ENCODE assay signal across 17 cellular contexts in genomic region chr21:37337831-37338230, GRCh38. TPM values are rescaled to one million over a fixed set of nuclear protein-coding genes. Genes with fewer than 3 reads are reported as not detected.
DNase-seq lines count a peak whose midpoint lies in the region; ATAC-seq, FAIRE-seq and TF ChIP-seq lines count a peak whose summit lies in the region.
"Had no signal": no experiment of that assay in that cellular context is flagged by ENCODE, and none has a peak within 500 bp of the region (broad histone marks: within the 10 kb centered on the region; RNA-seq: fewer than 3 reads in every experiment).

No MANE protein-coding gene starts in this region.

- H2AFZ ChIP-seq in GM23248, result 0 out of 2 replicates have a peak overlapping the region, but pooled peaks have one; percentile 78
- no peak overlapping the region for H2AFZ ChIP-seq in astrocyte (ENCODE audit: low read depth, low read length)
- no peak overlapping the region for H2AFZ ChIP-seq in keratinocyte (ENCODE audit: control insufficient read depth, low read length)
- H2AFZ ChIP-seq: neural progenitor cell had no signal

- H3K4me3 Mint-ChIP-seq in astrocyte (ENCODE audit: unreplicated experiment), result no peak overlapping the region
- H3K4me3 Mint-ChIP-seq: neural progenitor cell; T-helper 2 cell treated with Interferon-gamma antibody and Interleukin-4, amounts not matched to agents 5 μg/mL and 100 μg/mL, for 36 hours had no signal

- intact Hi-C loops in posterior vena cava (cut with DNase I), result no loop called here

- no peaks in the 10 kb centered on the region for H3K36me3 Mint-ChIP-seq in astrocyte (ENCODE audit: low read depth, unreplicated experiment)

- peak overlapping the region; percentile 96 for H3K27ac Mint-ChIP-seq in astrocyte (ENCODE audit: unreplicated experiment)
- H3K27ac Mint-ChIP-seq: activated T-helper 2 cell treated with anti-CD3 and anti-CD28 coated beads, Interferon-gamma antibody, Interleukin-2, Interleukin-4, amounts not matched to agents 10 μg/mL and 5 μg/mL and 100 μg/mL, durations not matched to agents 14 hours and 24 hours and 36 hours; neural progenitor cell; T-helper 2 cell treated with Interferon-gamma antibody and Interleukin-4, amounts not matched to agents 5 μg/mL and 100 μg/mL, for 36 hours had no signal

- TF ChIP-seq CTCF in A549 (IDR thresholded peaks at IDR 0.05) (no peak), astrocyte (IDR thresholded peaks at IDR 0.05; ENCODE audit: insufficient read depth, low read depth, low read length) (no peak), keratinocyte (optimal IDR thresholded peaks at IDR 0.05 in 1 of 3, IDR thresholded peaks at IDR 0.05 in 1 of 3, conservative IDR thresholded peaks at IDR 0.05 in 1 of 3; ENCODE audit: extremely low read depth in 1 of 3, insufficient read depth in 2 of 3, low read length in 3 of 3) (no peak)

- ATAC-seq in A549, result no peak

- POLR2A ChIA-PET in A549 (lab: Yijun Ruan, JAX), result interaction anchor here (0.6 to 2.1 kb wide), 3 partner anchors 28 to 606 kb away, joined by 3 to 17 read pairs (median 13); partner anchors contain the start of genes DYRK1A and VPS26C

- H3K4me1 ChIP-seq in A549 (peaks cover 16% of the 10 kb centered on the region), GM23248 (ENCODE audit: insufficient read depth) (peaks cover 39% of the 10 kb centered on the region), astrocyte (ENCODE audit: insufficient read depth, low read length) (peaks cover 13% of the 10 kb centered on the region), keratinocyte (ENCODE audit: control insufficient read depth, extremely low read depth, insufficient read depth, low read length) (peaks cover 47% of the 10 kb centered on the region)

- H3K4me2 ChIP-seq in A549 (no peak overlapping the region; the same call in 2 of the 3 replicates), GM23248 (ENCODE audit: unreplicated experiment) (peak overlapping the region; percentile 49), astrocyte (ENCODE audit: low read length) (no peak overlapping the region), keratinocyte (ENCODE audit: control insufficient read depth, extremely low read depth, insufficient read depth, low read depth, low read length) (no peak overlapping the region)
- H3K4me2 ChIP-seq: neural progenitor cell had no signal

- peaks cover 6% of the 10 kb centered on the region for H3K9me3 Mint-ChIP-seq in astrocyte (ENCODE audit: unreplicated experiment)

- WGBS in A549 (ENCODE audit: missing lambda C conversion rate), result 95% methylated on average over 2 of the region's 2 CpGs
- 78 to 82% methylated on average over 2 of the region's 2 CpGs for WGBS in GM23248 (ENCODE audit: low coverage in 1 of 2, low lambda C conversion rate in 2 of 2, missing lambda C conversion rate in 2 of 2), 2 experiments

- H3K4me3 ChIP-seq in A549 (no peak overlapping the region), GM23248 (no peak overlapping the region), astrocyte (ENCODE audit: insufficient read depth, low read depth, low read length) (no peak overlapping the region), keratinocyte (ENCODE audit: control insufficient read depth in 2 of 3, extremely low read depth in 1 of 3, insufficient read depth in 2 of 3, low read depth in 1 of 3, low read length in 3 of 3) (no peak overlapping the region)
- H3K4me3 ChIP-seq: neural progenitor cell had no signal

- no peak for TF ChIP-seq RAD21 in A549 (conservative IDR thresholded peaks at IDR 0.05 in 1 of 2, IDR thresholded peaks at IDR 0.05 in 1 of 2)

- no peaks in the 10 kb centered on the region for H3K9me1 ChIP-seq in keratinocyte (ENCODE audit: control insufficient read depth, extremely low read depth, insufficient read depth, low read length)

- H4K20me1 ChIP-seq in GM23248 (ENCODE audit: insufficient read depth) (no peaks in the 10 kb centered on the region), astrocyte (ENCODE audit: insufficient read depth, low read length) (no peaks in the 10 kb centered on the region), keratinocyte (ENCODE audit: control insufficient read depth, extremely low read depth, insufficient read depth, low read length) (no peaks in the 10 kb centered on the region)

- H3K27me3 ChIP-seq in GM23248 (replicated peaks; ENCODE audit: insufficient read depth) (no peaks in the 10 kb centered on the region), astrocyte (ENCODE audit: insufficient read depth, low read length) (no peaks in the 10 kb centered on the region), keratinocyte (ENCODE audit: control insufficient read depth, extremely low read depth, insufficient read depth, low read length) (no peaks in the 10 kb centered on the region)
- H3K27me3 ChIP-seq: neural progenitor cell had no signal

- H3K27me3 Mint-ChIP-seq in astrocyte (ENCODE audit: low read depth, unreplicated experiment), result no peaks in the 10 kb centered on the region

- CTCF ChIA-PET in A549 (lab: Yijun Ruan, JAX), result no interaction called here

- dilution Hi-C loops in keratinocyte (cut with MboI; ENCODE audit: extremely low pct_ligation_motif_present, low sequenced_read_pairs), result no loop called here

- no peak for TF ChIP-seq POLR2A in A549 (IDR thresholded peaks at IDR 0.05; ENCODE audit: low read length)

- H3K4me1 Mint-ChIP-seq in astrocyte (ENCODE audit: low read depth, unreplicated experiment), result peaks cover 32% of the 10 kb centered on the region

- peaks cover 33% of the 10 kb centered on the region for H3F3A ChIP-seq in GM23248 (ENCODE audit: insufficient read depth)

- in situ Hi-C loops in GM23248 (cut with MboI), result no loop called here

- H3K36me3 ChIP-seq in GM23248 (ENCODE audit: low read depth) (no peaks in the 10 kb centered on the region), astrocyte (ENCODE audit: insufficient read depth, low read length) (no peaks in the 10 kb centered on the region), keratinocyte (ENCODE audit: control insufficient read depth in 2 of 2, extremely low read depth in 1 of 2, insufficient read depth in 2 of 2, low read length in 2 of 2) (no peaks in the 10 kb centered on the region)
- H3K36me3 ChIP-seq: neural progenitor cell had no signal

- no peak for DNase-seq in A549 (ENCODE audit: low read depth in 1 of 2, low spot score in 1 of 2)
- peak; percentile 30 for DNase-seq in GM23248
- DNase-seq in astrocyte (ENCODE audit: low read depth), result no peak
- DNase-seq in keratinocyte (ENCODE audit: low read depth, low spot score), result no peak
- no peak for DNase-seq in NCI-H2107 (lab: John Stamatoyannopoulos, UW)
- no peak for DNase-seq in NCI-H1436 treated with DMSO at 0.1 percent for 48 hours (lab: John Stamatoyannopoulos, UW)
- no peak for DNase-seq in posterior vena cava (ENCODE audit: low spot score)
- DNase-seq in activated CD4-positive, alpha-beta T cell treated with anti-CD3 and anti-CD28 coated beads, Interleukin-2, amount 50 U/mL, for 1 hour, result no peak
- DNase-seq: caudate nucleus; NCI-H2081; NCI-H510A treated with DMSO at 0.1 percent for 48 hours; retina; SIG-M5; stimulated activated naive CD4-positive, alpha-beta T cell had no signal

- H3K79me2 ChIP-seq in GM23248 (ENCODE audit: insufficient read depth) (no peaks in the 10 kb centered on the region), astrocyte (ENCODE audit: insufficient read depth, low read length) (no peaks in the 10 kb centered on the region), keratinocyte (ENCODE audit: control insufficient read depth, insufficient read depth, low read length) (no peaks in the 10 kb centered on the region)

- no peak for FAIRE-seq in A549 (lab: Jason Lieb, UNC)
- no peak for FAIRE-seq in astrocyte (lab: Jason Lieb, UNC)
- no peak for FAIRE-seq in keratinocyte (lab: Jason Lieb, UNC)

- H3K9me3 ChIP-seq in A549 (no peaks in the 10 kb centered on the region), GM23248 (ENCODE audit: low read depth) (no peaks in the 10 kb centered on the region), astrocyte (ENCODE audit: insufficient read depth, low read depth, low read length) (no peaks in the 10 kb centered on the region), keratinocyte (ENCODE audit: control insufficient read depth, low read depth, low read length) (no peaks in the 10 kb centered on the region)

- peak overlapping the region; percentile 76 for H3K9ac ChIP-seq in GM23248
- no peak overlapping the region for H3K9ac ChIP-seq in astrocyte (ENCODE audit: low read length)
- no peak overlapping the region for H3K9ac ChIP-seq in keratinocyte (ENCODE audit: control insufficient read depth, extremely low read depth, insufficient read depth, low read length)
- H3K9ac ChIP-seq: neural progenitor cell had no signal

- H3K27ac ChIP-seq in A549 (peak overlapping the region; percentile 60 to 70; a peak in 5 of 6 replicates), GM23248 (peak overlapping the region; percentile 95), astrocyte (ENCODE audit: low read depth, low read length) (peak overlapping the region; percentile 90), keratinocyte (ENCODE audit: control insufficient read depth, insufficient read depth, low read length) (peak overlapping the region; percentile 88)
- H3K27ac ChIP-seq: neural progenitor cell had no signal

- no peak for TF ChIP-seq EP300 in A549 (IDR thresholded peaks at IDR 0.05)

- no peaks in the 10 kb centered on the region for H3K9me2 ChIP-seq in GM23248 (ENCODE audit: insufficient read depth)

TF ChIP-seq in A549, 52 proteins besides CTCF, POLR2A, EP300 and RAD21 (continues in another document):
- no peak for TF ChIP-seq CBX8 (IDR thresholded peaks at IDR 0.05)

RNA-seq across cellular contexts. Expression of gene DYRK1A, which starts 28.7 kb away (rescaled TPM):
- polyA plus RNA-seq in A549 (2011; rRNA removed) (29.4 and 33.5 TPM in 2 replicates), A549 (2017; fragmentation: RNase III; extraction: RNeasy Plus Mini Kit Qiagen cat#74134 plus additional on column Dnase treatment) (11.6 to 13.6 TPM (median 12.7 TPM) in 3 replicates), GM23248 (2016; fragmentation: Nextera tagmentation; extraction: Ambion mirVana) (1.8 and 2.5 TPM in 2 replicates), keratinocyte (25.3 to 31.1 TPM (median 30.5 TPM) in 3 replicates)
- polyA plus RNA-seq in A549 (2012; cell fraction: cytosol; rRNA removed), result 10.4 and 15.9 TPM in 2 replicates
- 21.9 and 22.7 TPM in 2 replicates for polyA plus RNA-seq in A549 (2012; cell fraction: nucleus; rRNA removed)
- polyA minus RNA-seq in A549 (2011; rRNA and poly(A)+ RNA removed), result 91.7 and 108 TPM in 2 replicates
- total RNA-seq in GM23248 (2014; rRNA removed; shearing (Covaris generic)), result 36.5 and 41.3 TPM in 2 replicates
- total RNA-seq in astrocyte (41.7 and 44.6 TPM in 2 replicates), posterior vena cava (10 to 100 TPM; 58.1 to 68.2 TPM)
- 22.5 TPM for polyA plus RNA-seq in keratinocyte (2011; ENCODE audit: low read depth)
- 13.7 and 20.2 TPM in 2 replicates for polyA plus RNA-seq in keratinocyte (2011; cell fraction: cytosol; rRNA removed)
- polyA plus RNA-seq in keratinocyte (2011; cell fraction: nucleus; rRNA removed), result 59.4 and 61.5 TPM in 2 replicates
- polyA plus RNA-seq in keratinocyte (2012; ENCODE audit: low replicate concordance), result 13.5 and 17.6 TPM in 2 replicates
- polyA minus RNA-seq in keratinocyte, result 74.5 to 95.9 TPM (median 91.2 TPM) in 3 replicates
- polyA minus RNA-seq in keratinocyte (2011; cell fraction: cytosol; rRNA and poly(A)+ RNA removed), result 24.9 TPM
- polyA minus RNA-seq in keratinocyte (2011; cell fraction: nucleus; rRNA and poly(A)+ RNA removed), result 49.5 and 82.0 TPM in 2 replicates
